19 cellular contexts compared by ENCODE assay signal in the genomic region with DNA sequence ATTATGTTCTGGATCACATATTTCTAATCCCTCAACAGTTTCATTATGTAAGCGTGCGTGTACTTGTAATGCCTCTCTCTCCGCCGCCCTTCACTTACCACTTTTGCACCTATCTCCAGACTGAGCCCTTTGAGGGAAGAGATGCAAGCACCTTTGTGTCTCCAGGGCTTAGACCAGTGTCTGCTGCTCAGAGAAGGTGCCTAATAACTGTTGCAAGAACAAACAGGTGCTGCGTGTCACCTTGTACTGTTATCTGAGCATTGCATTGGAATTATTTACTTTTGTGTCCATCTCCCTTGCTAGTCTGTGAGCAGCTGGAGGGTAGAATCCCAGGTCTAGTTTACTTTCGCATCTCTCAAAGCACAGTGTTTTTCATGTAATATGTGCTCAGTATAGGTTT.
DNase-seq lines count a peak whose midpoint lies in the region; ATAC-seq, FAIRE-seq and TF ChIP-seq lines count a peak whose summit lies in the region.
"Had no signal": no experiment of that assay in that cellular context is flagged by ENCODE, and none has a peak within 500 bp of the region (broad histone marks: within the 10 kb centered on the region; RNA-seq: fewer than 3 reads in every experiment).

No MANE protein-coding gene starts in this region.

- H3K4me1 Mint-ChIP-seq in astrocyte (ENCODE audit: low read depth, unreplicated experiment) = peaks cover 36% of the 10 kb centered on the region
- H3K4me1 Mint-ChIP-seq in nephron progenitor cell = peaks cover 62% of the 10 kb centered on the region
- H3K4me1 Mint-ChIP-seq: CD14-positive monocyte had no signal

- H3K4me3 Mint-ChIP-seq in astrocyte (ENCODE audit: unreplicated experiment) = no peak overlapping the region
- H3K4me3 Mint-ChIP-seq in nephron progenitor cell = no peak overlapping the region

- H3K4me2 ChIP-seq in astrocyte (ENCODE audit: low read length) = peak overlapping the region; percentile 28
- H3K4me2 ChIP-seq: KMS-11 had no signal

- TF ChIP-seq CTCF in heart left ventricle (IDR thresholded peaks at IDR 0.05) (no peak), astrocyte (IDR thresholded peaks at IDR 0.05; ENCODE audit: insufficient read depth, low read depth, low read length) (no peak), nephron progenitor cell (IDR thresholded peaks at IDR 0.05) (no peak), uterus (IDR thresholded peaks at IDR 0.05) (no peak), esophagus squamous epithelium (IDR thresholded peaks at IDR 0.05) (no peak)

- DNase-seq in heart left ventricle = no peak
- no peak for DNase-seq in right cardiac atrium
- no peak for DNase-seq in astrocyte (ENCODE audit: low read depth)
- DNase-seq in nephron progenitor cell = no peak
- no peak for DNase-seq in uterus
- DNase-seq in NCI-H2171 treated with DMSO at 0.1 percent for 48 hours (lab: John Stamatoyannopoulos, UW) = no peak
- no peak for DNase-seq in activated T-cell treated with anti-CD3 and anti-CD28 coated beads for 4 hours
- DNase-seq in esophagus squamous epithelium (lab: John Stamatoyannopoulos, UW) = no peak
- DNase-seq: 8988T, DMS153, GDM1, H7, NCI-H1417, NCI-H187, NCI-H2107, NCI-H524 had no signal

- H3K36me3 ChIP-seq in heart left ventricle = peaks cover 0 to 15% (median 0%) of the 10 kb centered on the region in 9 donors
- no peaks in the 10 kb centered on the region for H3K36me3 ChIP-seq in astrocyte (ENCODE audit: insufficient read depth, low read length)
- no peaks in the 10 kb centered on the region for H3K36me3 ChIP-seq in uterus
- no peaks in the 10 kb centered on the region for H3K36me3 ChIP-seq in esophagus squamous epithelium

- 77 to 95% (median 78%) methylated on average over 5 to 6 of the region's 6 CpGs for WGBS in heart left ventricle, 4 donors
- 76% methylated on average over 6 of the region's 6 CpGs for WGBS in right cardiac atrium
- 61 to 69% methylated on average over 5 of the region's 6 CpGs for WGBS in esophagus squamous epithelium, 2 donors

- intact Hi-C loops in heart left ventricle (cut with DNase I) = loop anchor here in 4 of 10 donors (5.0 to 10.0 kb wide), 4 partner anchors 56 to 379 kb away; a partner anchor contains a TSS
- intact Hi-C loops in right cardiac atrium (cut with DNase I) = loop anchor here in 1 of 4 donors (10.0 kb wide), 1 partner anchor 146 kb away; no protein-coding TSS in a partner anchor
- intact Hi-C loops in uterus (cut with DNase I; ENCODE audit: low total_unique reads) = no loop called here
- intact Hi-C loops in esophagus squamous epithelium (cut with DNase I) = no loop called here

- H3K27me3 ChIP-seq in heart left ventricle = peaks cover 0 to 9% (median 0%) of the 10 kb centered on the region in 9 donors
- no peaks in the 10 kb centered on the region for H3K27me3 ChIP-seq in right cardiac atrium (ENCODE audit: control insufficient read depth, insufficient read depth)
- no peaks in the 10 kb centered on the region for H3K27me3 ChIP-seq in astrocyte (ENCODE audit: insufficient read depth, low read length)
- no peaks in the 10 kb centered on the region for H3K27me3 ChIP-seq in uterus
- H3K27me3 ChIP-seq in esophagus squamous epithelium = peaks cover 0 to 21% (median 0%) of the 10 kb centered on the region in 4 donors

- H2AFZ ChIP-seq in astrocyte (ENCODE audit: low read depth, low read length) = no peak overlapping the region

- no peak for FAIRE-seq in astrocyte (lab: Jason Lieb, UNC)

- TF ChIP-seq POLR2A in heart left ventricle (IDR thresholded peaks at IDR 0.05) = no peak
- no peak for TF ChIP-seq POLR2A in uterus (IDR thresholded peaks at IDR 0.05)
- no peak for TF ChIP-seq POLR2A in esophagus squamous epithelium (IDR thresholded peaks at IDR 0.05)

- no peaks in the 10 kb centered on the region for H3K9me3 Mint-ChIP-seq in astrocyte (ENCODE audit: unreplicated experiment)
- H3K9me3 Mint-ChIP-seq in nephron progenitor cell = no peaks in the 10 kb centered on the region

- H4K20me1 ChIP-seq in astrocyte (ENCODE audit: insufficient read depth, low read length) = no peaks in the 10 kb centered on the region

- no peaks in the 10 kb centered on the region for H3K79me2 ChIP-seq in astrocyte (ENCODE audit: insufficient read depth, low read length)

- peak overlapping the region in 8 of 12 donors; percentile 20 to 69 (median 62) for H3K27ac ChIP-seq in heart left ventricle
- H3K27ac ChIP-seq in right cardiac atrium (ENCODE audit: low read length) = no peak overlapping the region
- H3K27ac ChIP-seq in astrocyte (ENCODE audit: low read depth, low read length) = peak overlapping the region; percentile 2
- H3K27ac ChIP-seq in uterus = peak overlapping the region; percentile 58 to 76
- H3K27ac ChIP-seq in esophagus squamous epithelium = no peak overlapping the region
- H3K27ac ChIP-seq: KMS-11 had no signal

- H3K4me3 ChIP-seq in heart left ventricle (no peak overlapping the region), right cardiac atrium (ENCODE audit: low read length) (no peak overlapping the region), astrocyte (ENCODE audit: insufficient read depth, low read depth, low read length) (no peak overlapping the region), uterus (no peak overlapping the region), esophagus squamous epithelium (peak overlapping the region in 1 of 4 donors; percentile 8)

- peak overlapping the region; percentile 3 for H3K9ac ChIP-seq in astrocyte (ENCODE audit: low read length)
- H3K9ac ChIP-seq: KMS-11 had no signal

- H3K9me3 ChIP-seq in heart left ventricle (no peaks in the 10 kb centered on the region), right cardiac atrium (ENCODE audit: control insufficient read depth, low read length) (no peaks in the 10 kb centered on the region), astrocyte (ENCODE audit: insufficient read depth, low read depth, low read length) (no peaks in the 10 kb centered on the region), uterus (no peaks in the 10 kb centered on the region), esophagus squamous epithelium (no peaks in the 10 kb centered on the region)

- H3K27ac Mint-ChIP-seq in astrocyte (ENCODE audit: unreplicated experiment) (no peak overlapping the region), nephron progenitor cell (peak overlapping the region; percentile 95)
- H3K27ac Mint-ChIP-seq: CD14-positive monocyte had no signal

- H3K27me3 Mint-ChIP-seq in astrocyte (ENCODE audit: low read depth, unreplicated experiment) (no peaks in the 10 kb centered on the region), nephron progenitor cell (ENCODE audit: low read depth, poor library complexity) (no peaks in the 10 kb centered on the region)

- no peaks in the 10 kb centered on the region for H3K36me3 Mint-ChIP-seq in astrocyte (ENCODE audit: low read depth, unreplicated experiment)
- no peaks in the 10 kb centered on the region for H3K36me3 Mint-ChIP-seq in nephron progenitor cell (ENCODE audit: low read depth)
- H3K36me3 Mint-ChIP-seq: CD14-positive monocyte had no signal

- no peak for ATAC-seq in heart left ventricle
- ATAC-seq in right cardiac atrium = no peak
- ATAC-seq: Panc1 had no signal

- peaks cover 10 to 58% (median 36%) of the 10 kb centered on the region in 12 donors for H3K4me1 ChIP-seq in heart left ventricle
- H3K4me1 ChIP-seq in right cardiac atrium (ENCODE audit: control insufficient read depth, insufficient read depth, low read length) = peaks cover 24% of the 10 kb centered on the region
- peaks cover 36% of the 10 kb centered on the region for H3K4me1 ChIP-seq in astrocyte (ENCODE audit: insufficient read depth, low read length)
- H3K4me1 ChIP-seq in uterus = no peaks in the 10 kb centered on the region
- peaks cover 0 to 20% (median 9%) of the 10 kb centered on the region in 3 donors for H3K4me1 ChIP-seq in esophagus squamous epithelium

Comparison
In these comparisons a context has a peak if more than half of its experiments do, and no peak if none do; other contexts are left out.
1. H3K27ac ChIP-seq: peak in heart left ventricle (8 of 12), astrocyte (single experiment) and uterus (2 of 2); none in right cardiac atrium (single experiment) and esophagus squamous epithelium (0 of 4).